In the genomic region with DNA sequence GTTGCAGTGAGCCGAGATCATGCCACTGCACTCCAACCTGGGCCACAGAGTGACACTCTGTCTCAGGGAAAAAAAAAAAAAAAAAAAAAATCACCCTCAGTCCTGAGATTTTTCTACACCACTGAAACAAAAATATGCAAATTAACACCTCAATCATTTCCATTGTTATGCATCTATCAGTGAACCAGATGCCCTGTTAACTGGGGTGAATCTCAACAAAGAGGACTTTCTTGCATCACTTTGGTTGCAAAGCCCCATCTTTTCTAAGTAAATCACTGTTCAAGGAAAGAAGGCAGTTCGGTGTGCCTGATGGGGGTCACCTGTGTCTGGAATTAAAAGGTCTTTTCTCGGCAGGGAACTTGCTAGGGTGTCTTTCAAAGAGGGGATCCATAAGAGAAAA, we compare ENCODE assay signal across 30 cellular contexts.
"Had no signal": no experiment of that assay in that cellular context is flagged by ENCODE, and none has a peak within 500 bp of the region (broad histone marks: within the 10 kb centered on the region; RNA-seq: fewer than 3 reads in every experiment).

No MANE protein-coding gene starts in this region.

- H3K36me3 Mint-ChIP-seq: activated naive CD8-positive, alpha-beta T cell had no signal

- H3K4me2 ChIP-seq: KMS-11, SK-N-SH had no signal

- H3K9me3 Mint-ChIP-seq: activated CD8-positive, alpha-beta T cell treated with anti-CD3 and anti-CD28 coated beads for 36 hours; activated naive CD4-positive, alpha-beta T cell treated with anti-CD3 and anti-CD28 coated beads for 36 hours; activated T-cell treated with anti-CD3 and anti-CD28 coated beads, Interleukin-2, amount 50 U/mL, for 4 hours had no signal

- H3K4me1 ChIP-seq: Peyer's patch, SJCRH30 had no signal

- H3K4me3 Mint-ChIP-seq: activated CD8-positive, alpha-beta T cell treated with anti-CD3 and anti-CD28 coated beads for 36 hours; activated naive CD4-positive, alpha-beta T cell treated with anti-CD3 and anti-CD28 coated beads for 36 hours; activated naive CD8-positive, alpha-beta T cell; activated T-cell treated with anti-CD3 and anti-CD28 coated beads, Interleukin-2, amount 50 U/mL, for 4 hours; activated T-helper 17 cell treated with anti-CD3 and anti-CD28 coated beads, Interleukin-2, amount 50 U/mL, for 72 hours had no signal

- H3K27me3 ChIP-seq: brain microvascular endothelial cell, cardiac muscle cell, MG63, Peyer's patch, SJCRH30 had no signal

- H3K4me1 Mint-ChIP-seq: activated T-helper 17 cell treated with anti-CD3 and anti-CD28 coated beads, Interleukin-2, amount 50 U/mL, for 72 hours had no signal

- H3K36me3 ChIP-seq: brain microvascular endothelial cell, cardiac muscle cell, MG63, Peyer's patch, SJCRH30 had no signal

- H3K4me3 ChIP-seq: cardiac muscle cell, MG63, Peyer's patch, SJCRH30 had no signal

- ATAC-seq: activated CD8-positive, alpha-beta T cell treated with anti-CD3 and anti-CD28 coated beads for 36 hours; activated T-cell treated with anti-CD3 and anti-CD28 coated beads, Interleukin-2, amount 50 U/mL, for 4 hours; activated T-helper 17 cell treated with anti-CD3 and anti-CD28 coated beads, Interleukin-2, amount 50 U/mL, for 72 hours had no signal

- H3K9ac ChIP-seq: KMS-11, SK-N-SH had no signal

- H3K9me3 ChIP-seq: MG63, Peyer's patch, SJCRH30, SK-N-SH had no signal

- DNase-seq: activated CD4-positive, alpha-beta T cell treated with anti-CD3 and anti-CD28 coated beads for 4 hours; activated CD8-positive, alpha-beta T cell treated with anti-CD3 and anti-CD28 coated beads for 36 hours; activated gamma-delta T cell; activated naive CD4-positive, alpha-beta T cell treated with anti-CD3 and anti-CD28 coated beads for 36 hours; activated T-cell treated with anti-CD3 and anti-CD28 coated beads, Interleukin-2, amount 50 U/mL, for 4 hours; brain microvascular endothelial cell; MG63; MV-4-11; NCI-H1092 treated with DMSO at 0.1 percent for 48 hours; NCI-H1417 treated with DMSO at 0.1 percent for 48 hours; NCI-H1694; NCI-H2029; NCI-H2107; NCI-H2171 treated with DMSO at 0.1 percent for 48 hours; NCI-H345; NCI-H510A; NCI-H526 treated with DMSO at 0.1 percent for 48 hours; NCI-H82; OCI-M1; Peyer's patch; Right ventricle myocardium superior; SJCRH30; SK-N-SH; T-helper 1 cell had no signal

- H3K27me3 Mint-ChIP-seq: activated naive CD8-positive, alpha-beta T cell had no signal

- H3K27ac ChIP-seq: brain microvascular endothelial cell, cardiac muscle cell, KMS-11, Peyer's patch, RWPE1, SJCRH30, VCaP had no signal

- H3K27ac Mint-ChIP-seq: activated CD8-positive, alpha-beta T cell treated with anti-CD3 and anti-CD28 coated beads for 36 hours; activated naive CD4-positive, alpha-beta T cell treated with anti-CD3 and anti-CD28 coated beads for 36 hours; activated naive CD8-positive, alpha-beta T cell; activated T-helper 17 cell treated with anti-CD3 and anti-CD28 coated beads, Interleukin-2, amount 50 U/mL, for 72 hours had no signal
